In genomic region chr5:134561871-134562296, GRCh38 we compare ENCODE assay signal across 8 cellular contexts. TPM values are rescaled to one million over a fixed set of nuclear protein-coding genes. Genes with fewer than 3 reads are reported as not detected.
A peak's percentile ranks its signal among the peaks of the same experiment; 100 is the strongest.
DNase-seq lines count a peak whose midpoint lies in the region; ATAC-seq and TF ChIP-seq lines count a peak whose summit lies in the region.

No MANE protein-coding gene starts in this region.

- peak; percentile 79 for DNase-seq in Daoy (ENCODE audit: low read depth)
- peak; percentile 74 for DNase-seq in choroid plexus epithelial cell (ENCODE audit: low read depth)
- DNase-seq in nephron progenitor cell = peak; percentile 42
- no peak for DNase-seq in NCI-H1092 (lab: John Stamatoyannopoulos, UW)
- DNase-seq in pons (ENCODE audit: low spot score) = no peak
- DNase-seq in vagina (ENCODE audit: extremely low spot score in 2 of 2) = no peak

- TF ChIP-seq POLR2A in vagina (IDR thresholded peaks at IDR 0.05) = no peak

- no peak overlapping the region for H3K27ac ChIP-seq in vagina

- H3K4me3 Mint-ChIP-seq in nephron progenitor cell = no peak overlapping the region

- no peaks in the 10 kb centered on the region for H3K9me3 Mint-ChIP-seq in nephron progenitor cell

- H3K4me3 ChIP-seq in choroid plexus epithelial cell (ENCODE audit: low read depth, low read length) = no peak overlapping the region
- H3K4me3 ChIP-seq in vagina = no peak overlapping the region

- H3K36me3 ChIP-seq in vagina = peaks cover 3 to 72% of the 10 kb centered on the region in 2 donors

- peak; percentile 68 for TF ChIP-seq CTCF in choroid plexus epithelial cell (conservative IDR thresholded peaks at IDR 0.05; ENCODE audit: low read depth, low read length)
- peak; percentile 41 for TF ChIP-seq CTCF in nephron progenitor cell (IDR thresholded peaks at IDR 0.05)
- TF ChIP-seq CTCF in vagina (IDR thresholded peaks at IDR 0.05) = no peak

- ATAC-seq in GM18907 (IDR thresholded peaks at IDR 0.05; ENCODE audit: unreplicated experiment) = no peak

- no peaks in the 10 kb centered on the region for H3K4me1 ChIP-seq in vagina

- TF ChIP-seq RAD21 in Ishikawa (IDR thresholded peaks at IDR 0.05; ENCODE audit: low read depth) = peak; percentile 36; the same call in 1 of the 2 replicates

- no peak for TF ChIP-seq EP300 in Ishikawa (IDR thresholded peaks at IDR 0.05; ENCODE audit: borderline replicate concordance)

- H3K36me3 Mint-ChIP-seq in nephron progenitor cell (ENCODE audit: low read depth) = no peaks in the 10 kb centered on the region

- H3K9me3 ChIP-seq in vagina = no peaks in the 10 kb centered on the region

- H3K4me1 Mint-ChIP-seq in nephron progenitor cell = peaks cover 9% of the 10 kb centered on the region

- H3K27me3 Mint-ChIP-seq in nephron progenitor cell (ENCODE audit: low read depth, poor library complexity) = no peaks in the 10 kb centered on the region

- intact Hi-C loops in vagina (cut with DNase I) = no loop called here

- no peaks in the 10 kb centered on the region for H3K27me3 ChIP-seq in vagina

- no peak overlapping the region for H3K27ac Mint-ChIP-seq in nephron progenitor cell

TF ChIP-seq in Ishikawa, 13 proteins besides CTCF, POLR2A, EP300 and RAD21:
- no peak for TF ChIP-seq CEBPB (IDR thresholded peaks at IDR 0.05)
- TF ChIP-seq YY1 (IDR thresholded peaks at IDR 0.05; ENCODE audit: low read depth) = no peak
- TF ChIP-seq CREB1 (IDR thresholded peaks at IDR 0.05; ENCODE audit: low read depth) = no peak
- TF ChIP-seq, protein P1, sequence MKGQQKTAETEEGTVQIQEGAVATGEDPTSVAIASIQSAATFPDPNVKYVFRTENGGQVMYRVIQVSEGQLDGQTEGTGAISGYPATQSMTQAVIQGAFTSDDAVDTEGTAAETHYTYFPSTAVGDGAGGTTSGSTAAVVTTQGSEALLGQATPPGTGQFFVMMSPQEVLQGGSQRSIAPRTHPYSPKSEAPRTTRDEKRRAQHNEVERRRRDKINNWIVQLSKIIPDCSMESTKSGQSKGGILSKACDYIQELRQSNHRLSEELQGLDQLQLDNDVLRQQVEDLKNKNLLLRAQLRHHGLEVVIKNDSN (IDR thresholded peaks at IDR 0.05) = no peak
- no peak for TF ChIP-seq TAF1 (IDR thresholded peaks at IDR 0.05; ENCODE audit: low read depth)
- TF ChIP-seq TCF12 (IDR thresholded peaks at IDR 0.05; ENCODE audit: low read depth) = no peak
- TF ChIP-seq NFIC (IDR thresholded peaks at IDR 0.05) = no peak
- TF ChIP-seq EGR1 (IDR thresholded peaks at IDR 0.05) = no peak
- TF ChIP-seq MAX (IDR thresholded peaks at IDR 0.05) = no peak
- no peak for TF ChIP-seq TEAD4 (IDR thresholded peaks at IDR 0.05)
- no peak for TF ChIP-seq ZBTB7A (IDR thresholded peaks at IDR 0.05; ENCODE audit: low read depth)
- TF ChIP-seq FOXM1 (IDR thresholded peaks at IDR 0.05; ENCODE audit: borderline replicate concordance, low read depth) = no peak
- TF ChIP-seq, protein P2, sequence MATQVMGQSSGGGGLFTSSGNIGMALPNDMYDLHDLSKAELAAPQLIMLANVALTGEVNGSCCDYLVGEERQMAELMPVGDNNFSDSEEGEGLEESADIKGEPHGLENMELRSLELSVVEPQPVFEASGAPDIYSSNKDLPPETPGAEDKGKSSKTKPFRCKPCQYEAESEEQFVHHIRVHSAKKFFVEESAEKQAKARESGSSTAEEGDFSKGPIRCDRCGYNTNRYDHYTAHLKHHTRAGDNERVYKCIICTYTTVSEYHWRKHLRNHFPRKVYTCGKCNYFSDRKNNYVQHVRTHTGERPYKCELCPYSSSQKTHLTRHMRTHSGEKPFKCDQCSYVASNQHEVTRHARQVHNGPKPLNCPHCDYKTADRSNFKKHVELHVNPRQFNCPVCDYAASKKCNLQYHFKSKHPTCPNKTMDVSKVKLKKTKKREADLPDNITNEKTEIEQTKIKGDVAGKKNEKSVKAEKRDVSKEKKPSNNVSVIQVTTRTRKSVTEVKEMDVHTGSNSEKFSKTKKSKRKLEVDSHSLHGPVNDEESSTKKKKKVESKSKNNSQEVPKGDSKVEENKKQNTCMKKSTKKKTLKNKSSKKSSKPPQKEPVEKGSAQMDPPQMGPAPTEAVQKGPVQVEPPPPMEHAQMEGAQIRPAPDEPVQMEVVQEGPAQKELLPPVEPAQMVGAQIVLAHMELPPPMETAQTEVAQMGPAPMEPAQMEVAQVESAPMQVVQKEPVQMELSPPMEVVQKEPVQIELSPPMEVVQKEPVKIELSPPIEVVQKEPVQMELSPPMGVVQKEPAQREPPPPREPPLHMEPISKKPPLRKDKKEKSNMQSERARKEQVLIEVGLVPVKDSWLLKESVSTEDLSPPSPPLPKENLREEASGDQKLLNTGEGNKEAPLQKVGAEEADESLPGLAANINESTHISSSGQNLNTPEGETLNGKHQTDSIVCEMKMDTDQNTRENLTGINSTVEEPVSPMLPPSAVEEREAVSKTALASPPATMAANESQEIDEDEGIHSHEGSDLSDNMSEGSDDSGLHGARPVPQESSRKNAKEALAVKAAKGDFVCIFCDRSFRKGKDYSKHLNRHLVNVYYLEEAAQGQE (IDR thresholded peaks at IDR 0.05; ENCODE audit: low read depth) = no peak

RNA-seq across cellular contexts. Expression of gene JADE2, which starts 36.4 kb away (rescaled TPM):
- total RNA-seq in Daoy (2014; rRNA removed; shearing (Covaris generic)) = 10.9 and 21.1 TPM in 2 replicates
- 35.4 TPM for total RNA-seq in vagina

Comparison
In these comparisons a context has a peak if more than half of its experiments do, and no peak if none do; other contexts are left out.
1. DNase-seq: peak in Daoy (single experiment), choroid plexus epithelial cell (single experiment) and nephron progenitor cell (single experiment); none in NCI-H1092 (single experiment), pons (single experiment) and vagina (0 of 2).
2. CTCF ChIP-seq: peak in choroid plexus epithelial cell (single experiment) and nephron progenitor cell (single experiment); none in vagina (0 of 3).